Comparison of ENCODE assay signal across 16 cellular contexts in the genomic region with DNA sequence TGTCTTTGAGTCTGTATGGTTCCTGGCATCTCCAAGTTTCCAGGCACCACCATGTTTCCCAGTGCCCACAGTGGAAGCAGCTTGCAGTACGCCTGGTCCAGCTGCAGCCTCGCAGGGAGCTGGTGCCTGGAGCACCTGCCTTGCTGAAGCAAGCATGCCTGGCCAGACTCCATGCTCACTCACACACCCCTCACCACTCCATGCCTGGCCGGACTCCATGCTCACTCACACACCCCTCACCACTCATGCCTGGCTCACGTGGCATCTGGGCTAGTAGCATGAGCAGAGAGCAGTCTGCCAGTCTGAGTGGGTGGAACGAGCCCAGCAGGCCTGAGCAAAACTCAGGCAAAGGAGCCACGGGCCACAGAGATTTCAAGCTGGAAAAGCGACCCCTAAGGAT.
DNase-seq lines count a peak whose midpoint lies in the region; ATAC-seq and TF ChIP-seq lines count a peak whose summit lies in the region.
"Had no signal": no experiment of that assay in that cellular context is flagged by ENCODE, and none has a peak within 500 bp of the region (broad histone marks: within the 10 kb centered on the region; RNA-seq: fewer than 3 reads in every experiment).

No MANE protein-coding gene starts in this region.

- peaks cover 2% of the 10 kb centered on the region for H3K9me3 Mint-ChIP-seq in neural progenitor cell
- H3K9me3 Mint-ChIP-seq: CD8-positive, alpha-beta T cell had no signal

- DNase-seq in Right ventricle myocardium superior: peak; percentile 41
- DNase-seq in cardiac septum (ENCODE audit: low spot score): no peak
- DNase-seq in epithelial cell of esophagus (ENCODE audit: low read depth): peak; percentile 47
- no peak for DNase-seq in neural progenitor cell (ENCODE audit: low spot score)
- no peak for DNase-seq in GM13977 (ENCODE audit: low spot score)
- DNase-seq in globus pallidus (ENCODE audit: low spot score): no peak
- no peak for DNase-seq in BE2C
- DNase-seq: CD8-positive, alpha-beta T cell; MV-4-11; NCI-H1417; NCI-H187 treated with DMSO at 0.1 percent for 48 hours; NCI-H446; NCI-H69; NK-92 treated with Interleukin-12 subunit alpha and Interleukin-12 subunit beta, amount 100 ng/mL, for 24 hours had no signal

- H3F3A ChIP-seq in neural progenitor cell (ENCODE audit: low read depth): no peaks in the 10 kb centered on the region

- peak overlapping the region; percentile 6 for H2AFZ ChIP-seq in neural progenitor cell (replicated peaks)

- peaks cover 18% of the 10 kb centered on the region for H3K4me1 Mint-ChIP-seq in neural progenitor cell

- no peak overlapping the region for H3K9ac ChIP-seq in neural progenitor cell
- H3K9ac ChIP-seq: BLaER1 had no signal

- H3K27me3 Mint-ChIP-seq in neural progenitor cell (ENCODE audit: insufficient read depth, low read depth): peaks cover 3% of the 10 kb centered on the region

- no peak overlapping the region for H3K27ac Mint-ChIP-seq in neural progenitor cell
- H3K27ac Mint-ChIP-seq: CD8-positive, alpha-beta T cell had no signal

- no peak overlapping the region for H3K27ac ChIP-seq in neural progenitor cell
- H3K27ac ChIP-seq: BLaER1 had no signal

- no peaks in the 10 kb centered on the region for H3K79me2 ChIP-seq in neural progenitor cell (ENCODE audit: low read depth)

- TF ChIP-seq CTCF in epithelial cell of esophagus (IDR thresholded peaks at IDR 0.05; ENCODE audit: insufficient read depth, low read depth, low read length, missing control alignments): no peak
- TF ChIP-seq CTCF in neural progenitor cell (IDR thresholded peaks at IDR 0.05): no peak
- TF ChIP-seq CTCF in GM13977 (IDR thresholded peaks at IDR 0.05; ENCODE audit: extremely low read depth, insufficient read depth, missing control alignments): no peak
- TF ChIP-seq CTCF in BE2C (IDR thresholded peaks at IDR 0.05; ENCODE audit: low read depth, low read length): no peak

- intact Hi-C loops in Right ventricle myocardium superior (cut with DNase I) (no loop called here), cardiac septum (cut with DNase I) (no loop called here)

- no peak overlapping the region for H3K4me2 ChIP-seq in neural progenitor cell

- H3K9me3 ChIP-seq in neural progenitor cell (ENCODE audit: low read depth) (no peaks in the 10 kb centered on the region), BE2C (no peaks in the 10 kb centered on the region)

- ATAC-seq in Right ventricle myocardium superior (ENCODE audit: poor library complexity) (peak; percentile 43), GM21381 (IDR thresholded peaks at IDR 0.05; ENCODE audit: unreplicated experiment) (no peak)
- ATAC-seq: CD8-positive, alpha-beta T cell had no signal

- no peaks in the 10 kb centered on the region for H3K36me3 Mint-ChIP-seq in neural progenitor cell
- H3K36me3 Mint-ChIP-seq: CD8-positive, alpha-beta T cell had no signal

- H3K36me3 ChIP-seq in neural progenitor cell (no peaks in the 10 kb centered on the region), BE2C (no peaks in the 10 kb centered on the region)
- H3K36me3 ChIP-seq: BLaER1 had no signal

- H3K4me1 ChIP-seq in neural progenitor cell (no peaks in the 10 kb centered on the region), BE2C (no peaks in the 10 kb centered on the region)

- no peak overlapping the region for H3K4me3 Mint-ChIP-seq in neural progenitor cell
- H3K4me3 Mint-ChIP-seq: CD8-positive, alpha-beta T cell had no signal

- H3K4me3 ChIP-seq in epithelial cell of esophagus (ENCODE audit: low read length): no peak overlapping the region
- H3K4me3 ChIP-seq in neural progenitor cell: no peak overlapping the region
- H3K4me3 ChIP-seq in BE2C (ENCODE audit: low read depth, low read length): no peak overlapping the region
- H3K4me3 ChIP-seq: BLaER1 had no signal

- in situ Hi-C loops in GM13977 (cut with MboI; ENCODE audit: low pct_unique_long_range_greater_than_20kb, low sequenced_read_pairs, unreplicated experiment): no loop called here

- no peaks in the 10 kb centered on the region for H3K27me3 ChIP-seq in neural progenitor cell
- H3K27me3 ChIP-seq in BE2C: no peaks in the 10 kb centered on the region
- H3K27me3 ChIP-seq: BLaER1 had no signal

- H4K20me1 ChIP-seq in neural progenitor cell (ENCODE audit: low read depth): no peaks in the 10 kb centered on the region
- H4K20me1 ChIP-seq: BLaER1 had no signal

Comparison
In these comparisons a context has a peak if more than half of its experiments do, and no peak if none do; other contexts are left out.
1. DNase-seq: peak in Right ventricle myocardium superior (single experiment) and epithelial cell of esophagus (single experiment); none in cardiac septum (single experiment), neural progenitor cell (single experiment), GM13977 (single experiment), globus pallidus (single experiment) and BE2C (single experiment).